ENCODE assay signal across 15 cellular contexts in the genomic region with DNA sequence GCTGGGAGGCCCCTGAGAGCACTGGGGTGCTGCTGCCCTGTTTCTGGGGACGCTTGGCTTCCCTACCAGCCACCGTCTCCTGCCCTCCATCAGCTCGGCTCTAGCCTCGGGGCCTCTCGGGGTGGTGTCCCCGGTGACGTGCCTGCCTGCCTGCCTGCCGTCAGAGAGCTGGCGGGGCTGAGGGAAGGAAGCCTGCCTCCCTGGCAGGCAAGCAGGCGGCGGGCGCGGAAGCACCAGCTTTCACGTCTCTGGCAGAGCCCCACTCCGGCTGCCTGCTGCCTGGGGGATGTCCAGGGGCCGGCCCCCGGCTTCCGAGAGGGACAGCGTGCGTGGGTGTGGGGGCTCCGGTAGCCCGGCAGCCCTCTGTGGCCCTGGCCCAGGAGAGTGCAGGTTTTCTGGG. TPM values are rescaled to one million over a fixed set of nuclear protein-coding genes. Genes with fewer than 3 reads are reported as not detected.
DNase-seq lines count a peak whose midpoint lies in the region; ATAC-seq and TF ChIP-seq lines count a peak whose summit lies in the region.
"Had no signal": no experiment of that assay in that cellular context is flagged by ENCODE, and none has a peak within 500 bp of the region (broad histone marks: within the 10 kb centered on the region; RNA-seq: fewer than 3 reads in every experiment).

No MANE protein-coding gene starts in this region.

- H3K27me3 ChIP-seq in left lung (no peaks in the 10 kb centered on the region), vagina (no peaks in the 10 kb centered on the region), body of pancreas (no peaks in the 10 kb centered on the region)

- intact Hi-C loops in left lung (cut with DNase I): no loop called here
- intact Hi-C loops in vagina (cut with DNase I): loop anchor here (5.0 kb wide), 1 partner anchor 51 kb away; a partner anchor contains a TSS
- intact Hi-C loops in body of pancreas (cut with DNase I): no loop called here

- TF ChIP-seq CTCF in left lung (IDR thresholded peaks at IDR 0.05) (no peak), vagina (IDR thresholded peaks at IDR 0.05) (no peak), body of pancreas (IDR thresholded peaks at IDR 0.05) (no peak)

- H3K4me3 ChIP-seq in left lung (no peak overlapping the region), vagina (no peak overlapping the region), body of pancreas (no peak overlapping the region)

- H3K9me3 ChIP-seq in left lung (no peaks in the 10 kb centered on the region), vagina (no peaks in the 10 kb centered on the region), body of pancreas (no peaks in the 10 kb centered on the region)

- ATAC-seq in esophagus mucosa: peak; percentile 46
- peak; percentile 35 for ATAC-seq in left lung
- ATAC-seq in body of pancreas: no peak
- no peak for ATAC-seq in HG03442 (IDR thresholded peaks at IDR 0.05; ENCODE audit: unreplicated experiment)
- ATAC-seq in GM21367 (IDR thresholded peaks at IDR 0.05; ENCODE audit: unreplicated experiment): no peak

- WGBS in body of pancreas, 2 donors: 82% methylated on average over 22 of the region's 22 CpGs; no CpG with 5 or more reads in 1 of the 2 donors

- H3K4me1 ChIP-seq in left lung: peaks cover 0 to 11% of the 10 kb centered on the region in 2 donors
- H3K4me1 ChIP-seq in vagina: peaks cover 33% of the 10 kb centered on the region
- H3K4me1 ChIP-seq in body of pancreas: peaks cover 10% of the 10 kb centered on the region

- H3K36me3 ChIP-seq in left lung: peaks cover 0 to 23% of the 10 kb centered on the region in 2 donors
- no peaks in the 10 kb centered on the region for H3K36me3 ChIP-seq in vagina
- no peaks in the 10 kb centered on the region for H3K36me3 ChIP-seq in body of pancreas (replicated peaks in 1 of 2; ENCODE audit: insufficient read depth in 1 of 2, low read depth in 2 of 2)

- peak overlapping the region; percentile 60 to 72 for H3K27ac ChIP-seq in left lung
- H3K27ac ChIP-seq in vagina: peak overlapping the region; percentile 75
- H3K27ac ChIP-seq in body of pancreas: no peak overlapping the region
- H3K27ac ChIP-seq: 22Rv1, WERI-Rb-1 had no signal

- DNase-seq in DMS 273 (lab: John Stamatoyannopoulos, UW; ENCODE audit: unreplicated experiment) (peak; percentile 37), DMS 273 treated with DMSO at 0.1 percent for 48 hours (lab: John Stamatoyannopoulos, UW) (no peak), left lung (peak in 1 of 2 donors; percentile 85), vagina (ENCODE audit: extremely low spot score in 2 of 2) (no peak), body of pancreas (no peak)
- DNase-seq: activated naive CD4-positive, alpha-beta T cell treated with Interleukin-2 at 50 U/mL for 16 hours; cerebellar nuclear complex; KBM-7; naive B cell; SIG-M5; WERI-Rb-1 had no signal

- no peak for TF ChIP-seq POLR2A in vagina (IDR thresholded peaks at IDR 0.05)
- no peak for TF ChIP-seq POLR2A in body of pancreas (IDR thresholded peaks at IDR 0.05)

RNA-seq across cellular contexts. Expression of a gene that starts 9.3 kb away (rescaled TPM):
- total RNA-seq in esophagus mucosa: 71.8 TPM
- 10 to 100 TPM; 42.9 to 77.7 TPM for total RNA-seq in left lung
- 101 TPM for total RNA-seq in vagina
- 10 to 100 TPM; 16.5 to 24.4 TPM for total RNA-seq in body of pancreas

RNA-seq across cellular contexts. Expression of a gene that starts 9.8 kb away (rescaled TPM):
- 8.4 TPM for total RNA-seq in esophagus mucosa
- 10 to 100 TPM; 16.9 to 20.7 TPM for total RNA-seq in left lung
- total RNA-seq in vagina: 14.0 TPM
- 10 to 100 TPM in 1 of 2 donors, 1 to 10 TPM in 1; 8.0 to 36.3 TPM for total RNA-seq in body of pancreas

RNA-seq across cellular contexts. Expression of a gene that starts 18.1 kb away (rescaled TPM):
- total RNA-seq in esophagus mucosa (6.2 TPM), left lung (10 to 100 TPM in 1 of 2 donors, 1 to 10 TPM in 1; 4.2 to 11.5 TPM), vagina (12.8 TPM), body of pancreas (1 to 10 TPM in 1 of 2 donors, not detected in 1; 3.1 TPM)

RNA-seq across cellular contexts. Expression of a gene that starts 24.2 kb away (rescaled TPM):
- total RNA-seq in esophagus mucosa (138 TPM), left lung (100 to 1,000 TPM; 113 to 152 TPM), vagina (106 TPM), body of pancreas (100 to 1,000 TPM in 1 of 2 donors, 10 to 100 TPM in 1; 82.2 to 205 TPM)

RNA-seq across cellular contexts. Expression of a gene that starts 35.9 kb away (rescaled TPM):
- total RNA-seq in esophagus mucosa (19.0 TPM), left lung (10 to 100 TPM; 35.1 to 40.2 TPM), vagina (31.2 TPM), body of pancreas (10 to 100 TPM; 17.9 to 57.4 TPM)

Comparison
In these comparisons a context has a peak if more than half of its experiments do, and no peak if none do; other contexts are left out.
1. ATAC-seq: peak in esophagus mucosa (single experiment) and left lung (single experiment); none in body of pancreas (single experiment), HG03442 (single experiment) and GM21367 (single experiment).
2. H3K27ac ChIP-seq: peak in left lung (2 of 2) and vagina (single experiment); none in body of pancreas (0 of 4).